Comparison of ENCODE assay signal across 1 cellular context in genomic region chr1:160876311-160876710, GRCh38.
TF ChIP-seq lines count a peak whose summit lies in the region.

No MANE protein-coding gene starts in this region.

TF ChIP-seq in HepG2, 621 proteins besides CTCF, POLR2A, EP300 and RAD21:
- TF ChIP-seq ZFP36L1 (CRISPR knock-in tag; IDR thresholded peaks at IDR 0.05) (no peak), TEF (CRISPR knock-in tag; IDR thresholded peaks at IDR 0.05) (no peak), TRIM22 (IDR thresholded peaks at IDR 0.05) (no peak), LRRFIP1 (CRISPR knock-in tag; conservative IDR thresholded peaks at IDR 0.05) (no peak), ZNF136 (CRISPR knock-in tag; IDR thresholded peaks at IDR 0.05; ENCODE audit: low read depth) (no peak), ZNF737 (CRISPR knock-in tag; IDR thresholded peaks at IDR 0.05; ENCODE audit: borderline replicate concordance) (no peak), CREB3 (CRISPR knock-in tag; IDR thresholded peaks at IDR 0.05) (no peak), NFAT5 (CRISPR knock-in tag; IDR thresholded peaks at IDR 0.05) (no peak), HDAC2 (CRISPR knock-in tag; IDR thresholded peaks at IDR 0.05) (no peak), REL (CRISPR knock-in tag; conservative IDR thresholded peaks at IDR 0.05) (no peak), PAXIP1 (CRISPR knock-in tag; conservative IDR thresholded peaks at IDR 0.05) (no peak)
